1 cellular context compared by ENCODE assay signal in the genomic region with DNA sequence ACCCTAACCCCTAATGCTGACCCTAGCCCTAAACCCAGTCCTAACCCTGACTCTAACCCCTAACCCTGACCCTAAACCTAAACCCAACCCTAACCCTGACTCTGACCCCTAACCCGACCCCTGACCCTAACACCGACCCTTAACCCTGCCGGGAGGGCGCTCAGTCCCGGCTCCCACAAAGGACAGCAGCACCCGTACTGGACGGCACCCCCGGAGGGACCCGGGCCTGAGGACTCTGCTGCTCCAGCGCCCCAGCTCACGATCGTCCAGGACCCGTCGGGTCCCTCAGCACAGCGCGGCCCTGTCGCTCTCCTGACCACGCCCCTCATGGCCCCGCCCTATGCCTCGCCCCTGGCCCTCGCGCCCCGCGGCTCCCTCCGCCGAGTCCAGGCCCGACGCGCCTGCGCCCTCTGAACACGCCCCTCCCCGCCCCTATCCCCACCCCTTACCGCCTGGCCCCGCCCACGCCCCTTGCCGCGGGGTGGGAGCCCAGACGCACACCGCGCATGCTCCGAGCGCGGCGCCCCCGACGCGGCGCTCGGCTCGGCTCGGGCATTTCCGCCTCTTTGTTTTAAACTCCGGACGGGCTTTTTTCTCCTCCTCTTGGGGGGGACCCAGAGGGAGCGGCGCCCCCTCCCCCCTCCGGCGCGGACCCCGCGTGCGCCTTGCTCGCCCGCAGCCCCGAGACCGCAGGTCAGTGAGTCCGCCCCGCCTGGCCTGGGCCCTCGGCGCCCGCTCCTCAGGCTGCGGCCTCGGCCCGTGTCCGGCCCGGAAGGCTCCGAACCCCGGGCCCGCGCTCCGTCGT.
TF ChIP-seq lines count a peak whose summit lies in the region.

A gene with protein sequence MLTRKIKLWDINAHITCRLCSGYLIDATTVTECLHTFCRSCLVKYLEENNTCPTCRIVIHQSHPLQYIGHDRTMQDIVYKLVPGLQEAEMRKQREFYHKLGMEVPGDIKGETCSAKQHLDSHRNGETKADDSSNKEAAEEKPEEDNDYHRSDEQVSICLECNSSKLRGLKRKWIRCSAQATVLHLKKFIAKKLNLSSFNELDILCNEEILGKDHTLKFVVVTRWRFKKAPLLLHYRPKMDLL (plus strand): TSS at position 555 of the 805 bp plus-strand sequence. CDS start 27,849 bp downstream, outside the sequence.

TF ChIP-seq in HepG2, 621 proteins besides CTCF, POLR2A, EP300 and RAD21 (continued from another document and continues in another):
- TF ChIP-seq, protein P1, sequence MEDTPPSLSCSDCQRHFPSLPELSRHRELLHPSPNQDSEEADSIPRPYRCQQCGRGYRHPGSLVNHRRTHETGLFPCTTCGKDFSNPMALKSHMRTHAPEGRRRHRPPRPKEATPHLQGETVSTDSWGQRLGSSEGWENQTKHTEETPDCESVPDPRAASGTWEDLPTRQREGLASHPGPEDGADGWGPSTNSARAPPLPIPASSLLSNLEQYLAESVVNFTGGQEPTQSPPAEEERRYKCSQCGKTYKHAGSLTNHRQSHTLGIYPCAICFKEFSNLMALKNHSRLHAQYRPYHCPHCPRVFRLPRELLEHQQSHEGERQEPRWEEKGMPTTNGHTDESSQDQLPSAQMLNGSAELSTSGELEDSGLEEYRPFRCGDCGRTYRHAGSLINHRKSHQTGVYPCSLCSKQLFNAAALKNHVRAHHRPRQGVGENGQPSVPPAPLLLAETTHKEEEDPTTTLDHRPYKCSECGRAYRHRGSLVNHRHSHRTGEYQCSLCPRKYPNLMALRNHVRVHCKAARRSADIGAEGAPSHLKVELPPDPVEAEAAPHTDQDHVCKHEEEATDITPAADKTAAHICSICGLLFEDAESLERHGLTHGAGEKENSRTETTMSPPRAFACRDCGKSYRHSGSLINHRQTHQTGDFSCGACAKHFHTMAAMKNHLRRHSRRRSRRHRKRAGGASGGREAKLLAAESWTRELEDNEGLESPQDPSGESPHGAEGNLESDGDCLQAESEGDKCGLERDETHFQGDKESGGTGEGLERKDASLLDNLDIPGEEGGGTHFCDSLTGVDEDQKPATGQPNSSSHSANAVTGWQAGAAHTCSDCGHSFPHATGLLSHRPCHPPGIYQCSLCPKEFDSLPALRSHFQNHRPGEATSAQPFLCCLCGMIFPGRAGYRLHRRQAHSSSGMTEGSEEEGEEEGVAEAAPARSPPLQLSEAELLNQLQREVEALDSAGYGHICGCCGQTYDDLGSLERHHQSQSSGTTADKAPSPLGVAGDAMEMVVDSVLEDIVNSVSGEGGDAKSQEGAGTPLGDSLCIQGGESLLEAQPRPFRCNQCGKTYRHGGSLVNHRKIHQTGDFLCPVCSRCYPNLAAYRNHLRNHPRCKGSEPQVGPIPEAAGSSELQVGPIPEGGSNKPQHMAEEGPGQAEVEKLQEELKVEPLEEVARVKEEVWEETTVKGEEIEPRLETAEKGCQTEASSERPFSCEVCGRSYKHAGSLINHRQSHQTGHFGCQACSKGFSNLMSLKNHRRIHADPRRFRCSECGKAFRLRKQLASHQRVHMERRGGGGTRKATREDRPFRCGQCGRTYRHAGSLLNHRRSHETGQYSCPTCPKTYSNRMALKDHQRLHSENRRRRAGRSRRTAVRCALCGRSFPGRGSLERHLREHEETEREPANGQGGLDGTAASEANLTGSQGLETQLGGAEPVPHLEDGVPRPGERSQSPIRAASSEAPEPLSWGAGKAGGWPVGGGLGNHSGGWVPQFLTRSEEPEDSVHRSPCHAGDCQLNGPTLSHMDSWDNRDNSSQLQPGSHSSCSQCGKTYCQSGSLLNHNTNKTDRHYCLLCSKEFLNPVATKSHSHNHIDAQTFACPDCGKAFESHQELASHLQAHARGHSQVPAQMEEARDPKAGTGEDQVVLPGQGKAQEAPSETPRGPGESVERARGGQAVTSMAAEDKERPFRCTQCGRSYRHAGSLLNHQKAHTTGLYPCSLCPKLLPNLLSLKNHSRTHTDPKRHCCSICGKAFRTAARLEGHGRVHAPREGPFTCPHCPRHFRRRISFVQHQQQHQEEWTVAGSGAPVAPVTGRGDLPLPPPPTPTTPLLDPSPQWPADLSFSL (CRISPR knock-in tag; IDR thresholded peaks at IDR 0.05) = no peak
- TF ChIP-seq KDM5A (IDR thresholded peaks at IDR 0.05; ENCODE audit: borderline replicate concordance, low read length) (peak; percentile 53; the same call in 1 of the 2 replicates), IRF2 (CRISPR knock-in tag; IDR thresholded peaks at IDR 0.05) (no peak), ADNP (CRISPR knock-in tag; IDR thresholded peaks at IDR 0.05) (no peak), ZSCAN22 (CRISPR knock-in tag; IDR thresholded peaks at IDR 0.05) (no peak), PITX1 (CRISPR knock-in tag; IDR thresholded peaks at IDR 0.05) (peak; percentile 32; the same call in 1 of the 2 replicates), ZNF703 (CRISPR knock-in tag; IDR thresholded peaks at IDR 0.05; ENCODE audit: borderline replicate concordance) (no peak), SMAD1 (CRISPR knock-in tag; IDR thresholded peaks at IDR 0.05; ENCODE audit: borderline replicate concordance, low read depth) (no peak), ATRX (CRISPR knock-in tag; IDR thresholded peaks at IDR 0.05; ENCODE audit: borderline replicate concordance) (no peak), CCAR2 (optimal IDR thresholded peaks at IDR 0.05; ENCODE audit: low read depth, low read length) (no peak), DR1 (CRISPR knock-in tag; IDR thresholded peaks at IDR 0.05) (no peak), ZNF562 (CRISPR knock-in tag; IDR thresholded peaks at IDR 0.05; ENCODE audit: borderline replicate concordance) (no peak), BRD4 (CRISPR knock-in tag; IDR thresholded peaks at IDR 0.05) (peak; percentile 31; the same call in 1 of the 2 replicates), ZNF678 (CRISPR knock-in tag; IDR thresholded peaks at IDR 0.05) (no peak), BRCA1 (CRISPR knock-in tag; IDR thresholded peaks at IDR 0.05) (no peak), TCF7L2 (IDR thresholded peaks at IDR 0.05; ENCODE audit: low read depth, low read length) (no peak), HHEX (CRISPR knock-in tag; IDR thresholded peaks at IDR 0.05) (no peak), SP5 (CRISPR knock-in tag; IDR thresholded peaks at IDR 0.05; ENCODE audit: borderline replicate concordance, low read depth) (peak; percentile 52; the same call in 1 of the 2 replicates), ISX (CRISPR knock-in tag; conservative IDR thresholded peaks at IDR 0.05) (no peak), NR2F6 (IDR thresholded peaks at IDR 0.05) (peak; percentile 75), NR2F6 (CRISPR knock-in tag; IDR thresholded peaks at IDR 0.05) (peak; percentile 38; the same call in 1 of the 2 replicates), ZNF547 (CRISPR knock-in tag; IDR thresholded peaks at IDR 0.05) (peak; percentile 9; the same call in 1 of the 2 replicates), FOXK2 (IDR thresholded peaks at IDR 0.05) (no peak), BHLHE40 (IDR thresholded peaks at IDR 0.05; ENCODE audit: low read length) (0 out of 2 replicates have a peak, but pooled peaks have one; percentile 13)
- TF ChIP-seq, protein P2, sequence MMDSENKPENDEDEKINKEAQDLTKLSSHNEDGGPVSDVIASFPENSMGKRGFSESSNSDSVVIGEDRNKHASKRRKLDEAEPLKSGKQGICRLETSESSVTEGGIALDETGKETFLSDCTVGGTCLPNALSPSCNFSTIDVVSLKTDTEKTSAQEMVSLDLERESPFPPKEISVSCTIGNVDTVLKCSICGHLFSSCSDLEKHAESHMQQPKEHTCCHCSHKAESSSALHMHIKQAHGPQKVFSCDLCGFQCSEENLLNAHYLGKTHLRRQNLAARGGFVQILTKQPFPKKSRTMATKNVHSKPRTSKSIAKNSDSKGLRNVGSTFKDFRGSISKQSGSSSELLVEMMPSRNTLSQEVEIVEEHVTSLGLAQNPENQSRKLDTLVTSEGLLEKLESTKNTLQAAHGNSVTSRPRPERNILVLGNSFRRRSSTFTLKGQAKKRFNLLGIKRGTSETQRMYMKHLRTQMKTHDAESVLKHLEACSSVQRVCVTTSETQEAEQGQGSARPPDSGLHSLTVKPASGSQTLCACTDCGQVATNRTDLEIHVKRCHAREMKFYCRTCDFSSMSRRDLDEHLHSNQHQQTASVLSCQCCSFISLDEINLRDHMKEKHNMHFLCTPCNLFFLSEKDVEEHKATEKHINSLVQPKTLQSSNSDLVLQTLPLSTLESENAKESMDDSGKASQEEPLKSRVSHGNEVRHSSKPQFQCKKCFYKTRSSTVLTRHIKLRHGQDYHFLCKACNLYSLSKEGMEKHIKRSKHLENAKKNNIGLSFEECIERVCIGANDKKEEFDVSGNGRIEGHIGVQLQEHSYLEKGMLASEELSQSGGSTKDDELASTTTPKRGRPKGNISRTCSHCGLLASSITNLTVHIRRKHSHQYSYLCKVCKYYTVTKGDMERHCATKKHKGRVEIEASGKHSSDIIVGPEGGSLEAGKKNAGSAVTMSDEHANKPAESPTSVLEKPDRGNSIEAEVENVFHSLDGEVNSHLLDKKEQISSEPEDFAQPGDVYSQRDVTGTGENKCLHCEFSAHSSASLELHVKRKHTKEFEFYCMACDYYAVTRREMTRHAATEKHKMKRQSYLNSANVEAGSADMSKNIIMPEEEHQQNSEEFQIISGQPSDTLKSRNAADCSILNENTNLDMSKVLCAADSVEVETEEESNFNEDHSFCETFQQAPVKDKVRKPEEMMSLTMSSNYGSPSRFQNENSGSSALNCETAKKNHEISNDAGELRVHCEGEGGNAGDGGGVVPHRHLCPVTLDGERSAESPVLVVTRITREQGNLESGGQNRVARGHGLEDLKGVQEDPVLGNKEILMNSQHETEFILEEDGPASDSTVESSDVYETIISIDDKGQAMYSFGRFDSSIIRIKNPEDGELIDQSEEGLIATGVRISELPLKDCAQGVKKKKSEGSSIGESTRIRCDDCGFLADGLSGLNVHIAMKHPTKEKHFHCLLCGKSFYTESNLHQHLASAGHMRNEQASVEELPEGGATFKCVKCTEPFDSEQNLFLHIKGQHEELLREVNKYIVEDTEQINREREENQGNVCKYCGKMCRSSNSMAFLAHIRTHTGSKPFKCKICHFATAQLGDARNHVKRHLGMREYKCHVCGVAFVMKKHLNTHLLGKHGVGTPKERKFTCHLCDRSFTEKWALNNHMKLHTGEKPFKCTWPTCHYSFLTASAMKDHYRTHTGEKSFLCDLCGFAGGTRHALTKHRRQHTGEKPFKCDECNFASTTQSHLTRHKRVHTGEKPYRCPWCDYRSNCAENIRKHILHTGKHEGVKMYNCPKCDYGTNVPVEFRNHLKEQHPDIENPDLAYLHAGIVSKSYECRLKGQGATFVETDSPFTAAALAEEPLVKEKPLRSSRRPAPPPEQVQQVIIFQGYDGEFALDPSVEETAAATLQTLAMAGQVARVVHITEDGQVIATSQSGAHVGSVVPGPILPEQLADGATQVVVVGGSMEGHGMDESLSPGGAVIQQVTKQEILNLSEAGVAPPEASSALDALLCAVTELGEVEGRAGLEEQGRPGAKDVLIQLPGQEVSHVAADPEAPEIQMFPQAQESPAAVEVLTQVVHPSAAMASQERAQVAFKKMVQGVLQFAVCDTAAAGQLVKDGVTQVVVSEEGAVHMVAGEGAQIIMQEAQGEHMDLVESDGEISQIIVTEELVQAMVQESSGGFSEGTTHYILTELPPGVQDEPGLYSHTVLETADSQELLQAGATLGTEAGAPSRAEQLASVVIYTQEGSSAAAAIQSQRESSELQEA (CRISPR knock-in tag; IDR thresholded peaks at IDR 0.05; ENCODE audit: not compliant biosample characterization) = no peak
- TF ChIP-seq, protein P3, sequence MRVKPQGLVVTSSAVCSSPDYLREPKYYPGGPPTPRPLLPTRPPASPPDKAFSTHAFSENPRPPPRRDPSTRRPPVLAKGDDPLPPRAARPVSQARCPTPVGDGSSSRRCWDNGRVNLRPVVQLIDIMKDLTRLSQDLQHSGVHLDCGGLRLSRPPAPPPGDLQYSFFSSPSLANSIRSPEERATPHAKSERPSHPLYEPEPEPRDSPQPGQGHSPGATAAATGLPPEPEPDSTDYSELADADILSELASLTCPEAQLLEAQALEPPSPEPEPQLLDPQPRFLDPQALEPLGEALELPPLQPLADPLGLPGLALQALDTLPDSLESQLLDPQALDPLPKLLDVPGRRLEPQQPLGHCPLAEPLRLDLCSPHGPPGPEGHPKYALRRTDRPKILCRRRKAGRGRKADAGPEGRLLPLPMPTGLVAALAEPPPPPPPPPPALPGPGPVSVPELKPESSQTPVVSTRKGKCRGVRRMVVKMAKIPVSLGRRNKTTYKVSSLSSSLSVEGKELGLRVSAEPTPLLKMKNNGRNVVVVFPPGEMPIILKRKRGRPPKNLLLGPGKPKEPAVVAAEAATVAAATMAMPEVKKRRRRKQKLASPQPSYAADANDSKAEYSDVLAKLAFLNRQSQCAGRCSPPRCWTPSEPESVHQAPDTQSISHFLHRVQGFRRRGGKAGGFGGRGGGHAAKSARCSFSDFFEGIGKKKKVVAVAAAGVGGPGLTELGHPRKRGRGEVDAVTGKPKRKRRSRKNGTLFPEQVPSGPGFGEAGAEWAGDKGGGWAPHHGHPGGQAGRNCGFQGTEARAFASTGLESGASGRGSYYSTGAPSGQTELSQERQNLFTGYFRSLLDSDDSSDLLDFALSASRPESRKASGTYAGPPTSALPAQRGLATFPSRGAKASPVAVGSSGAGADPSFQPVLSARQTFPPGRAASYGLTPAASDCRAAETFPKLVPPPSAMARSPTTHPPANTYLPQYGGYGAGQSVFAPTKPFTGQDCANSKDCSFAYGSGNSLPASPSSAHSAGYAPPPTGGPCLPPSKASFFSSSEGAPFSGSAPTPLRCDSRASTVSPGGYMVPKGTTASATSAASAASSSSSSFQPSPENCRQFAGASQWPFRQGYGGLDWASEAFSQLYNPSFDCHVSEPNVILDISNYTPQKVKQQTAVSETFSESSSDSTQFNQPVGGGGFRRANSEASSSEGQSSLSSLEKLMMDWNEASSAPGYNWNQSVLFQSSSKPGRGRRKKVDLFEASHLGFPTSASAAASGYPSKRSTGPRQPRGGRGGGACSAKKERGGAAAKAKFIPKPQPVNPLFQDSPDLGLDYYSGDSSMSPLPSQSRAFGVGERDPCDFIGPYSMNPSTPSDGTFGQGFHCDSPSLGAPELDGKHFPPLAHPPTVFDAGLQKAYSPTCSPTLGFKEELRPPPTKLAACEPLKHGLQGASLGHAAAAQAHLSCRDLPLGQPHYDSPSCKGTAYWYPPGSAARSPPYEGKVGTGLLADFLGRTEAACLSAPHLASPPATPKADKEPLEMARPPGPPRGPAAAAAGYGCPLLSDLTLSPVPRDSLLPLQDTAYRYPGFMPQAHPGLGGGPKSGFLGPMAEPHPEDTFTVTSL (CRISPR knock-in tag; IDR thresholded peaks at IDR 0.05; ENCODE audit: borderline replicate concordance) = no peak
- TF ChIP-seq, protein P4, sequence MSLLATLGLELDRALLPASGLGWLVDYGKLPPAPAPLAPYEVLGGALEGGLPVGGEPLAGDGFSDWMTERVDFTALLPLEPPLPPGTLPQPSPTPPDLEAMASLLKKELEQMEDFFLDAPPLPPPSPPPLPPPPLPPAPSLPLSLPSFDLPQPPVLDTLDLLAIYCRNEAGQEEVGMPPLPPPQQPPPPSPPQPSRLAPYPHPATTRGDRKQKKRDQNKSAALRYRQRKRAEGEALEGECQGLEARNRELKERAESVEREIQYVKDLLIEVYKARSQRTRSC (CRISPR knock-in tag; IDR thresholded peaks at IDR 0.05; ENCODE audit: low read depth) = no peak
- TF ChIP-seq, protein P5, sequence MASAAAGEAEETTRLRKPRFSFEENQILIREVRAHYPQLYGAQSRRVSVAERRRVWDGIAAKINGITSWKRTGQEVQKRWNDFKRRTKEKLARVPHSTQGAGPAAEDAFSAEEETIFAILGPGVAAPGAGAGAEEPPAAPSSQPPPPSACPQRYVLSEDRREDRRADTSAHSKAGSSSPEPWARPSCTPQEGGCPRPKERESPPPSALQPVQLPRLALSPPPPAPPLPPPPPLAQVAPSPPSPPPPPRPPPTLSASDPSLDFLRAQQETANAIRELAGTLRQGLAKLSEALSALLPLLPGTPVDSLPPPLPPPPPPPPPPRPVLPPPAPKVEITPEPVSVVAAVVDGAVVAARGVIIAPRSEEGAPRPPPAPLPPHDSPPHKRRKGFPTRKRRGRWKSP (CRISPR knock-in tag; IDR thresholded peaks at IDR 0.05) = peak; percentile 62; the same call in 1 of the 2 replicates
